1 cellular context compared by ENCODE assay signal in genomic region chr14:24308342-24309124, GRCh38.
TF ChIP-seq lines count a peak whose summit lies in the region.

No MANE protein-coding gene starts in this region.

TF ChIP-seq in HepG2, 621 proteins besides CTCF, POLR2A, EP300 and RAD21 (continued from another document and continues in another):
- TF ChIP-seq CREB3 (CRISPR knock-in tag; IDR thresholded peaks at IDR 0.05) (no peak), TOPORS (CRISPR knock-in tag; IDR thresholded peaks at IDR 0.05) (0 out of 2 replicates have a peak, but pooled peaks have one; percentile 46), ZNF260 (CRISPR knock-in tag; IDR thresholded peaks at IDR 0.05; ENCODE audit: borderline replicate concordance, low read depth) (no peak), MEIS2 (CRISPR knock-in tag; IDR thresholded peaks at IDR 0.05) (no peak), PHF5A (CRISPR knock-in tag; IDR thresholded peaks at IDR 0.05; ENCODE audit: low read depth, unreplicated experiment) (no peak), SMARCE1 (IDR thresholded peaks at IDR 0.05; ENCODE audit: borderline replicate concordance) (no peak), SMYD3 (CRISPR knock-in tag; IDR thresholded peaks at IDR 0.05) (peak; percentile 7; the same call in 1 of the 2 replicates), ZNF761 (CRISPR knock-in tag; conservative IDR thresholded peaks at IDR 0.05) (no peak; the same call in 1 of the 2 replicates), ARNT2 (CRISPR knock-in tag; IDR thresholded peaks at IDR 0.05; ENCODE audit: low read depth) (no peak), KLF15 (CRISPR knock-in tag; IDR thresholded peaks at IDR 0.05; ENCODE audit: borderline replicate concordance) (no peak), KDM6A (CRISPR knock-in tag; IDR thresholded peaks at IDR 0.05; ENCODE audit: low read depth) (no peak), HOXA7 (CRISPR knock-in tag; IDR thresholded peaks at IDR 0.05) (no peak), BATF2 (CRISPR knock-in tag; IDR thresholded peaks at IDR 0.05) (no peak), MBNL3 (CRISPR knock-in tag; conservative IDR thresholded peaks at IDR 0.05) (no peak), SMAD3 (CRISPR knock-in tag; IDR thresholded peaks at IDR 0.05) (no peak), PRDM15 (CRISPR knock-in tag; IDR thresholded peaks at IDR 0.05) (no peak), GTF3A (CRISPR knock-in tag; conservative IDR thresholded peaks at IDR 0.05) (peak; percentile 34; the same call in 1 of the 2 replicates), NFE2L1 (CRISPR knock-in tag; IDR thresholded peaks at IDR 0.05; ENCODE audit: borderline replicate concordance) (peak; percentile 52; the same call in 1 of the 2 replicates), GPBP1L1 (CRISPR knock-in tag; IDR thresholded peaks at IDR 0.05) (no peak), ZNF790 (CRISPR knock-in tag; IDR thresholded peaks at IDR 0.05; ENCODE audit: borderline replicate concordance) (no peak), TFDP1 (CRISPR knock-in tag; IDR thresholded peaks at IDR 0.05; ENCODE audit: borderline replicate concordance) (no peak), HNF1A (IDR thresholded peaks at IDR 0.05; ENCODE audit: low read depth) (no peak), HNF1A (CRISPR knock-in tag; IDR thresholded peaks at IDR 0.05; ENCODE audit: borderline replicate concordance) (no peak), ZNF224 (CRISPR knock-in tag; IDR thresholded peaks at IDR 0.05) (no peak), MIER2 (CRISPR knock-in tag; IDR thresholded peaks at IDR 0.05) (no peak), BCL3 (CRISPR knock-in tag; IDR thresholded peaks at IDR 0.05) (no peak), ZSCAN31 (CRISPR knock-in tag; IDR thresholded peaks at IDR 0.05; ENCODE audit: low read depth) (no peak), HOMEZ (CRISPR knock-in tag; IDR thresholded peaks at IDR 0.05; ENCODE audit: low read depth) (no peak), ZNF7 (CRISPR knock-in tag; IDR thresholded peaks at IDR 0.05) (no peak), THAP7 (CRISPR knock-in tag; IDR thresholded peaks at IDR 0.05) (peak; percentile 69; the same call in 1 of the 2 replicates), SUZ12 (IDR thresholded peaks at IDR 0.05; ENCODE audit: low read depth, low read length) (peak; percentile 25; the same call in 1 of the 2 replicates), USF2 (IDR thresholded peaks at IDR 0.05; ENCODE audit: low read depth, low read length) (no peak), USF2 (CRISPR knock-in tag; IDR thresholded peaks at IDR 0.05; ENCODE audit: borderline replicate concordance) (no peak), ZNF547 (CRISPR knock-in tag; IDR thresholded peaks at IDR 0.05) (no peak; the same call in 1 of the 2 replicates), ZNF232 (CRISPR knock-in tag; IDR thresholded peaks at IDR 0.05; ENCODE audit: borderline replicate concordance) (0 out of 2 replicates have a peak, but pooled peaks have one; percentile 16), ZNF235 (CRISPR knock-in tag; IDR thresholded peaks at IDR 0.05; ENCODE audit: borderline replicate concordance) (0 out of 2 replicates have a peak, but pooled peaks have one; percentile 11), FOXA1 (IDR thresholded peaks at IDR 0.05) (no peak), FOXA1 (CRISPR knock-in tag; IDR thresholded peaks at IDR 0.05) (no peak), MXD4 (CRISPR knock-in tag; IDR thresholded peaks at IDR 0.05) (no peak), BCLAF1 (IDR thresholded peaks at IDR 0.05) (no peak), HNRNPK (IDR thresholded peaks at IDR 0.05; ENCODE audit: low read depth, low read length, poor library complexity, severe bottlenecking) (peak; percentile 14)
